In the genomic region with DNA sequence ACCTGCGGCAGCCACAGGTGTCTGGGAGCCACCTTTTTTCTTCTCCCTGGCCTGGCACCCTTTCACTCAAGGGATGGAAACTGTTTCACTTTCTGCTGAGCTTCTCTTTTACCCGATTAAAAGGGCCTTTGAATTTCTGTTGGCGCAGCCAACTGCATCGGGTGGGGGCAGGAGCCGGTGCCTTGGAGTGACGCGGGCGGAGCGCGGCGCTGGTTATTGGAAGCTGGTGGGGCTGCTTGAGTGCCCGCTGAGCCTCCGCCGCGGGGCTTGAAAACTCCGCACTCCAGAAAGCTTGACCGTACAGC, we compare ENCODE assay signal across 8 cellular contexts. TPM values are rescaled to one million over a fixed set of nuclear protein-coding genes. Genes with fewer than 3 reads are reported as not detected.
A peak's percentile ranks its signal among the peaks of the same experiment; 100 is the strongest.
DNase-seq lines count a peak whose midpoint lies in the region; TF ChIP-seq lines count a peak whose summit lies in the region.

No MANE protein-coding gene starts in this region.

- POLR2A ChIA-PET in GM10248 (lab: Yijun Ruan, JAX), result no interaction called here

- no peaks in the 10 kb centered on the region for H4K20me1 ChIP-seq in MM.1S (ENCODE audit: insufficient read depth, low read length)

- H3K4me3 ChIP-seq in HAP-1 (peak overlapping the region; percentile 56), MM.1S (ENCODE audit: low read length) (peak overlapping the region; percentile 76), WI38 (ENCODE audit: low read depth, low read length) (peak overlapping the region; percentile 92), colonic mucosa (peak overlapping the region; percentile 48)

- in situ Hi-C loops in HAP-1 (cut with MboI; ENCODE audit: low sequenced_read_pairs), result no loop called here

- peak overlapping the region; percentile 83 for H2AFZ ChIP-seq in MM.1S (ENCODE audit: low read length)

- intact Hi-C loops in colonic mucosa (cut with DNase I), result no loop called here

- CTCF ChIA-PET in GM10248 (lab: Yijun Ruan, JAX), result interaction anchor here (0.6 to 1.7 kb wide), 6 partner anchors 12 to 73 kb away, joined by 3 to 5 read pairs (median 4); no protein-coding TSS in a partner anchor

- H3K27me3 ChIP-seq in HAP-1 (ENCODE audit: low read depth) (no peaks in the 10 kb centered on the region), MM.1S (replicated peaks; ENCODE audit: insufficient read depth, low read length) (peaks cover 8% of the 10 kb centered on the region), colonic mucosa (no peaks in the 10 kb centered on the region)

- TF ChIP-seq CTCF in GM10248 (IDR thresholded peaks at IDR 0.05; ENCODE audit: control extremely low read depth, extremely low read depth, low read depth, missing control alignments) (no peak), MM.1S (IDR thresholded peaks at IDR 0.05; ENCODE audit: low read length) (no peak), WI38 (IDR thresholded peaks at IDR 0.05; ENCODE audit: low read depth, low read length) (no peak), colonic mucosa (IDR thresholded peaks at IDR 0.05) (no peak)

- DNase-seq in GM10248 (ENCODE audit: extremely low spot score) (peak; percentile 60), HAP-1 (ENCODE audit: low spot score in 2 of 2) (peak; percentile 61 to 78), MM.1S (peak; percentile 86), colonic mucosa (peak; percentile 68), kidney tubule cell (ENCODE audit: low spot score) (peak; percentile 82), NCI-H1930 (lab: John Stamatoyannopoulos, UW) (no peak)
- DNase-seq in stimulated activated CD4-positive, alpha-beta T cell treated with anti-CD3 and anti-CD28 coated beads, Interleukin-15, amount 100 ng/mL, for 1 hour (ENCODE audit: low read depth in 1 of 2, low spot score in 1 of 2), result peak; percentile 7 to 29

- no peaks in the 10 kb centered on the region for H3K79me2 ChIP-seq in MM.1S (ENCODE audit: low read length)

- H3K9me2 ChIP-seq in MM.1S (replicated peaks; ENCODE audit: insufficient read depth, low read length), result no peaks in the 10 kb centered on the region

- H3K9ac ChIP-seq in MM.1S (ENCODE audit: low read length) (peak overlapping the region; percentile 44; the same call in 1 of the 2 replicates), colonic mucosa (ENCODE audit: low read depth in 2 of 2, low read length in 2 of 2) (peak overlapping the region; percentile 69 to 97)

- H3K27ac ChIP-seq in MM.1S (ENCODE audit: low read length), result peak overlapping the region; percentile 38; the same call in 1 of the 2 replicates
- peak overlapping the region; percentile 81 for H3K27ac ChIP-seq in colonic mucosa

- H3K4me1 ChIP-seq in HAP-1, result peaks cover 6% of the 10 kb centered on the region
- H3K4me1 ChIP-seq in MM.1S (ENCODE audit: low read length), result peaks cover 8% of the 10 kb centered on the region; the same call in 1 of the 2 replicates
- no peaks in the 10 kb centered on the region for H3K4me1 ChIP-seq in colonic mucosa

- no peaks in the 10 kb centered on the region for H3K36me3 ChIP-seq in HAP-1 (replicated peaks)
- no peaks in the 10 kb centered on the region for H3K36me3 ChIP-seq in MM.1S (replicated peaks; ENCODE audit: insufficient read depth, low read length)
- no peaks in the 10 kb centered on the region for H3K36me3 ChIP-seq in colonic mucosa

- peak overlapping the region; percentile 90 for H3K4me2 ChIP-seq in MM.1S (ENCODE audit: low read depth, low read length)

- H3K9me3 ChIP-seq in HAP-1, result no peaks in the 10 kb centered on the region
- H3K9me3 ChIP-seq in MM.1S (replicated peaks; ENCODE audit: insufficient read depth, low read length), result no peaks in the 10 kb centered on the region
- no peaks in the 10 kb centered on the region for H3K9me3 ChIP-seq in colonic mucosa

- peaks cover 11% of the 10 kb centered on the region for H3F3A ChIP-seq in MM.1S (ENCODE audit: insufficient read depth, low read length)

RNA-seq across cellular contexts. Expression of a gene that starts 52.0 kb away (rescaled TPM):
- total RNA-seq in colonic mucosa, result 100 to 1,000 TPM; 133 to 174 TPM

Comparison
In these comparisons a context has a peak if more than half of its experiments do, and no peak if none do; other contexts are left out.
1. DNase-seq: peak in GM10248 (single experiment), HAP-1 (2 of 2), MM.1S (single experiment), colonic mucosa (single experiment), kidney tubule cell (single experiment) and stimulated activated CD4-positive, alpha-beta T cell treated with anti-CD3 and anti-CD28 coated beads, Interleukin-15, amount 100 ng/mL, for 1 hour (2 of 2); none in NCI-H1930 (0 of 2).
2. Peak in every context shown above with its lines, with median percentiles within 50 percentile points of each other: H3K4me3 ChIP-seq.